13 cellular contexts compared by ENCODE assay signal in the genomic region with DNA sequence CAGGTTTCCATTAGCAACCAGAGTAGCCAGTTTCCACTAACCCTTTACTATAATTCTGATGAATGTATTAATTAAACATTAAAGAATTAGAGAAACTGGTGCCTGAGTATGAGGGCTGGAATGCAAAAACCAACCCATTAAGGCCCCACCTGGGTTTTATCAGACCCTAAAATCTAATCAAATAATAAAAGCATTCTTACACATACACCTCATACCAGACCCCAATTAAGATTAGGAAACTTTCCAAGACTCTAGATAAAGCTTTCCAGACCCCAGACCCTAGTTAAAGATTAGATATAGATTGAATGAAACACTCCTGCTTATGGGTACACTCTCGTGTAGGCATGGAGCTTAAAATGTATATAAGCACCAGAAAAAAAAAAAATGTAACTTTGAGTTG.
A peak's percentile ranks its signal among the peaks of the same experiment; 100 is the strongest.
DNase-seq lines count a peak whose midpoint lies in the region; ATAC-seq and TF ChIP-seq lines count a peak whose summit lies in the region.
"Had no signal": no experiment of that assay in that cellular context is flagged by ENCODE, and none has a peak within 500 bp of the region (broad histone marks: within the 10 kb centered on the region; RNA-seq: fewer than 3 reads in every experiment).

No MANE protein-coding gene starts in this region.

- H3K36me3 Mint-ChIP-seq in Calu3 (ENCODE audit: insufficient read depth, unreplicated experiment), result no peaks in the 10 kb centered on the region
- H3K36me3 Mint-ChIP-seq: CD8-positive, alpha-beta T cell had no signal

- ATAC-seq in SK-N-SH treated with all-trans-retinoic acid at 6 μM for 48 hours, result peak; percentile 44; the same call in 2 of the 3 replicates
- ATAC-seq: CD8-positive, alpha-beta T cell had no signal

- no peaks in the 10 kb centered on the region for H3K27me3 ChIP-seq in BE2C
- H3K27me3 ChIP-seq: BLaER1 treated with 17β-estradiol and CSF1 and Interleukin-3, amounts not matched to agents 10 nM and 100 nM had no signal

- H3K4me1 Mint-ChIP-seq in Calu3 (ENCODE audit: low read depth, unreplicated experiment), result peaks cover 15% of the 10 kb centered on the region

- peaks cover 8% of the 10 kb centered on the region for H3K9me3 Mint-ChIP-seq in Calu3 (ENCODE audit: low read depth, unreplicated experiment)
- H3K9me3 Mint-ChIP-seq: CD4-positive, alpha-beta T cell; CD8-positive, alpha-beta T cell had no signal

- intact Hi-C loops in Calu3 (cut with micrococcal nuclease; ENCODE audit: unreplicated experiment), result loop anchor here (5.0 kb wide), 3 partner anchors 256 to 426 kb away; no protein-coding TSS in a partner anchor

- no peaks in the 10 kb centered on the region for H3K36me3 ChIP-seq in BE2C
- H3K36me3 ChIP-seq: BLaER1 treated with 17β-estradiol and CSF1 and Interleukin-3, amounts not matched to agents 10 nM and 100 nM had no signal

- H3K4me1 ChIP-seq in BE2C, result no peaks in the 10 kb centered on the region
- H3K4me1 ChIP-seq: BLaER1 treated with 17β-estradiol and CSF1 and Interleukin-3, amounts not matched to agents 10 nM and 100 nM had no signal

- DNase-seq in Calu3 (peak; percentile 32), SK-N-DZ (ENCODE audit: low spot score) (peak; percentile 82), NCI-H2081 (lab: John Stamatoyannopoulos, UW) (no peak), NCI-H2196 treated with DMSO at 0.1 percent for 48 hours (lab: John Stamatoyannopoulos, UW; ENCODE audit: unreplicated experiment) (no peak), BE2C (no peak)
- DNase-seq: 8988T; ACHN; CD4-positive, alpha-beta T cell; CD8-positive, alpha-beta T cell; DMS79 treated with DMSO at 0.1 percent for 48 hours; GF-D8 had no signal

- TF ChIP-seq CTCF in Calu3 (IDR thresholded peaks at IDR 0.05; ENCODE audit: unreplicated experiment) (no peak), BE2C (IDR thresholded peaks at IDR 0.05; ENCODE audit: low read depth, low read length) (no peak)

- no TSS peak for BruUV-seq in Calu3 (replicated peaks; lab: Mats Ljungman, UMichigan)

- CTCF ChIA-PET in Calu3 (lab: Charles Lee), result interaction anchor here (0.7 kb wide), 1 partner anchor 11 kb away, joined by 3 read pairs; no protein-coding TSS in a partner anchor

- no peak overlapping the region for H3K27ac Mint-ChIP-seq in Calu3 (ENCODE audit: unreplicated experiment)
- H3K27ac Mint-ChIP-seq: CD4-positive, alpha-beta T cell; CD8-positive, alpha-beta T cell had no signal

- no peaks in the 10 kb centered on the region for H3K27me3 Mint-ChIP-seq in Calu3 (ENCODE audit: unreplicated experiment)
- H3K27me3 Mint-ChIP-seq: CD4-positive, alpha-beta T cell had no signal

- H3K9me3 ChIP-seq in BE2C, result no peaks in the 10 kb centered on the region
- H3K9me3 ChIP-seq: BLaER1 treated with 17β-estradiol and CSF1 and Interleukin-3, amounts not matched to agents 10 nM and 100 nM had no signal

- H3K4me3 Mint-ChIP-seq in Calu3 (ENCODE audit: low read depth, unreplicated experiment), result no peak overlapping the region
- H3K4me3 Mint-ChIP-seq: CD4-positive, alpha-beta T cell; CD8-positive, alpha-beta T cell had no signal

- H3K4me3 ChIP-seq in BE2C (ENCODE audit: low read depth, low read length), result no peak overlapping the region
- H3K4me3 ChIP-seq: BLaER1 treated with 17β-estradiol and CSF1 and Interleukin-3, amounts not matched to agents 10 nM and 100 nM had no signal

TF ChIP-seq in SK-N-SH treated with all-trans-retinoic acid at 6 μM for 48 hours, 23 proteins besides CTCF, POLR2A, EP300 and RAD21 (continues in another document):
- TF ChIP-seq GLIS3 (CRISPR knock-in tag; IDR thresholded peaks at IDR 0.05), result peak; percentile 90
- no peak for TF ChIP-seq BACH2 (CRISPR knock-in tag; IDR thresholded peaks at IDR 0.05; ENCODE audit: borderline replicate concordance)
- TF ChIP-seq RARB (CRISPR knock-in tag; IDR thresholded peaks at IDR 0.05), result no peak
- peak; percentile 37; the same call in 1 of the 2 replicates for TF ChIP-seq ZNF8 (CRISPR knock-in tag; IDR thresholded peaks at IDR 0.05)
- TF ChIP-seq ZFP30 (CRISPR knock-in tag; IDR thresholded peaks at IDR 0.05), result no peak
- TF ChIP-seq ESRRG (CRISPR knock-in tag; IDR thresholded peaks at IDR 0.05), result peak; percentile 96
- TF ChIP-seq, protein P1, sequence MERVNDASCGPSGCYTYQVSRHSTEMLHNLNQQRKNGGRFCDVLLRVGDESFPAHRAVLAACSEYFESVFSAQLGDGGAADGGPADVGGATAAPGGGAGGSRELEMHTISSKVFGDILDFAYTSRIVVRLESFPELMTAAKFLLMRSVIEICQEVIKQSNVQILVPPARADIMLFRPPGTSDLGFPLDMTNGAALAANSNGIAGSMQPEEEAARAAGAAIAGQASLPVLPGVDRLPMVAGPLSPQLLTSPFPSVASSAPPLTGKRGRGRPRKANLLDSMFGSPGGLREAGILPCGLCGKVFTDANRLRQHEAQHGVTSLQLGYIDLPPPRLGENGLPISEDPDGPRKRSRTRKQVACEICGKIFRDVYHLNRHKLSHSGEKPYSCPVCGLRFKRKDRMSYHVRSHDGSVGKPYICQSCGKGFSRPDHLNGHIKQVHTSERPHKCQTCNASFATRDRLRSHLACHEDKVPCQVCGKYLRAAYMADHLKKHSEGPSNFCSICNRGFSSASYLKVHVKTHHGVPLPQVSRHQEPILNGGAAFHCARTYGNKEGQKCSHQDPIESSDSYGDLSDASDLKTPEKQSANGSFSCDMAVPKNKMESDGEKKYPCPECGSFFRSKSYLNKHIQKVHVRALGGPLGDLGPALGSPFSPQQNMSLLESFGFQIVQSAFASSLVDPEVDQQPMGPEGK (CRISPR knock-in tag; IDR thresholded peaks at IDR 0.05; ENCODE audit: borderline replicate concordance), result peak; percentile 84
- TF ChIP-seq ZFP3 (CRISPR knock-in tag; IDR thresholded peaks at IDR 0.05), result no peak
- TF ChIP-seq ZNF70 (CRISPR knock-in tag; IDR thresholded peaks at IDR 0.05), result no peak
- TF ChIP-seq ISL1 (CRISPR knock-in tag; IDR thresholded peaks at IDR 0.05), result peak; percentile 100
- TF ChIP-seq ZC3H10 (CRISPR knock-in tag; IDR thresholded peaks at IDR 0.05), result 0 out of 2 replicates have a peak, but pooled peaks have one; percentile 55
- TF ChIP-seq OSR1 (CRISPR knock-in tag; IDR thresholded peaks at IDR 0.05), result no peak
- no peak for TF ChIP-seq PPARA (CRISPR knock-in tag; IDR thresholded peaks at IDR 0.05; ENCODE audit: borderline replicate concordance)
- TF ChIP-seq, protein P2, sequence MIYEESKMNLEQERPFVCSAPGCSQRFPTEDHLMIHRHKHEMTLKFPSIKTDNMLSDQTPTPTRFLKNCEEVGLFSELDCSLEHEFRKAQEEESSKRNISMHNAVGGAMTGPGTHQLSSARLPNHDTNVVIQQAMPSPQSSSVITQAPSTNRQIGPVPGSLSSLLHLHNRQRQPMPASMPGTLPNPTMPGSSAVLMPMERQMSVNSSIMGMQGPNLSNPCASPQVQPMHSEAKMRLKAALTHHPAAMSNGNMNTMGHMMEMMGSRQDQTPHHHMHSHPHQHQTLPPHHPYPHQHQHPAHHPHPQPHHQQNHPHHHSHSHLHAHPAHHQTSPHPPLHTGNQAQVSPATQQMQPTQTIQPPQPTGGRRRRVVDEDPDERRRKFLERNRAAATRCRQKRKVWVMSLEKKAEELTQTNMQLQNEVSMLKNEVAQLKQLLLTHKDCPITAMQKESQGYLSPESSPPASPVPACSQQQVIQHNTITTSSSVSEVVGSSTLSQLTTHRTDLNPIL (CRISPR knock-in tag; IDR thresholded peaks at IDR 0.05; ENCODE audit: low read depth), result peak; percentile 99
- TF ChIP-seq, protein P3, sequence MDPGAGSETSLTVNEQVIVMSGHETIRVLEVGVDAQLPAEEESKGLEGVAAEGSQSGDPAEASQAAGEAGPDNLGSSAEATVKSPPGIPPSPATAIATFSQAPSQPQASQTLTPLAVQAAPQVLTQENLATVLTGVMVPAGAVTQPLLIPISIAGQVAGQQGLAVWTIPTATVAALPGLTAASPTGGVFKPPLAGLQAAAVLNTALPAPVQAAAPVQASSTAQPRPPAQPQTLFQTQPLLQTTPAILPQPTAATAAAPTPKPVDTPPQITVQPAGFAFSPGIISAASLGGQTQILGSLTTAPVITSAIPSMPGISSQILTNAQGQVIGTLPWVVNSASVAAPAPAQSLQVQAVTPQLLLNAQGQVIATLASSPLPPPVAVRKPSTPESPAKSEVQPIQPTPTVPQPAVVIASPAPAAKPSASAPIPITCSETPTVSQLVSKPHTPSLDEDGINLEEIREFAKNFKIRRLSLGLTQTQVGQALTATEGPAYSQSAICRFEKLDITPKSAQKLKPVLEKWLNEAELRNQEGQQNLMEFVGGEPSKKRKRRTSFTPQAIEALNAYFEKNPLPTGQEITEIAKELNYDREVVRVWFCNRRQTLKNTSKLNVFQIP (CRISPR knock-in tag; IDR thresholded peaks at IDR 0.05; ENCODE audit: borderline replicate concordance, low read depth), result no peak; the same call in 1 of the 2 replicates
- no peak for TF ChIP-seq ZNF565 (CRISPR knock-in tag; conservative IDR thresholded peaks at IDR 0.05; ENCODE audit: low read depth)
- TF ChIP-seq TCF4 (CRISPR knock-in tag; IDR thresholded peaks at IDR 0.05; ENCODE audit: borderline replicate concordance), result peak; percentile 89
- no peak for TF ChIP-seq TOX (CRISPR knock-in tag; IDR thresholded peaks at IDR 0.05; ENCODE audit: borderline replicate concordance)
- 0 out of 2 replicates have a peak, but pooled peaks have one; percentile 49 for TF ChIP-seq CSDC2 (CRISPR knock-in tag; IDR thresholded peaks at IDR 0.05)
- TF ChIP-seq ARNTL (CRISPR knock-in tag; IDR thresholded peaks at IDR 0.05; ENCODE audit: borderline replicate concordance, low read depth), result no peak
- TF ChIP-seq SNAI2 (CRISPR knock-in tag; IDR thresholded peaks at IDR 0.05), result peak; percentile 83; the same call in 1 of the 2 replicates
- TF ChIP-seq, protein P4, sequence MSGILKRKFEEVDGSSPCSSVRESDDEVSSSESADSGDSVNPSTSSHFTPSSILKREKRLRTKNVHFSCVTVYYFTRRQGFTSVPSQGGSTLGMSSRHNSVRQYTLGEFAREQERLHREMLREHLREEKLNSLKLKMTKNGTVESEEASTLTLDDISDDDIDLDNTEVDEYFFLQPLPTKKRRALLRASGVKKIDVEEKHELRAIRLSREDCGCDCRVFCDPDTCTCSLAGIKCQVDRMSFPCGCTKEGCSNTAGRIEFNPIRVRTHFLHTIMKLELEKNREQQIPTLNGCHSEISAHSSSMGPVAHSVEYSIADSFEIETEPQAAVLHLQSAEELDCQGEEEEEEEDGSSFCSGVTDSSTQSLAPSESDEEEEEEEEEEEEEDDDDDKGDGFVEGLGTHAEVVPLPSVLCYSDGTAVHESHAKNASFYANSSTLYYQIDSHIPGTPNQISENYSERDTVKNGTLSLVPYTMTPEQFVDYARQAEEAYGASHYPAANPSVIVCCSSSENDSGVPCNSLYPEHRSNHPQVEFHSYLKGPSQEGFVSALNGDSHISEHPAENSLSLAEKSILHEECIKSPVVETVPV (CRISPR knock-in tag; IDR thresholded peaks at IDR 0.05), result peak; percentile 93

Comparison
In these comparisons a context has a peak if more than half of its experiments do, and no peak if none do; other contexts are left out.
1. DNase-seq: peak in Calu3 (single experiment) and SK-N-DZ (single experiment); none in NCI-H2081 (0 of 2), NCI-H2196 treated with DMSO at 0.1 percent for 48 hours (single experiment) and BE2C (single experiment).